In the genomic region with DNA sequence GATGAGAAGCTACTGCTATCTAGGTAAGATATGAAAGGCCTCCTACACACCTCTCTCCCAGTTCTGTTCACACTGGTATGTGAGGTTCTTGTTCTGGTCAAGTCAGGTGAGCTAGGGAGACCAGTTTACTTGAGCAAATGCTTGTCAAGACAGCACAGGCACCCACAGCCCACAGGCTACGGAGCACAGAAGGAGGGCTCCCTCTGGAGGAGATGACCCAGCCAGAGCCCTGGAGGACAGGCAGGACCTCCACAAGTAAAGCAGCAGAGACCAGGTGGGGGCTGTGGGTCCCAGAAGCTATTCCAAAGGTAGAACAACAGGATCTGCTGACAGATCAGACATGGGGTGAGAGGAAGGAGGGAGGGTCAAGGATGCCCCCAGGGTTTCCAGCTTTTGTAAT, we compare ENCODE assay signal across 14 cellular contexts. TPM values are rescaled to one million over a fixed set of nuclear protein-coding genes. Genes with fewer than 3 reads are reported as not detected.
DNase-seq lines count a peak whose midpoint lies in the region; ATAC-seq and TF ChIP-seq lines count a peak whose summit lies in the region.
"Had no signal": no experiment of that assay in that cellular context is flagged by ENCODE, and none has a peak within 500 bp of the region (broad histone marks: within the 10 kb centered on the region; RNA-seq: fewer than 3 reads in every experiment).

No MANE protein-coding gene starts in this region.

- intact Hi-C loops in activated naive CD4-positive, alpha-beta T cell treated with anti-CD3 and anti-CD28 coated beads for 36 hours (cut with micrococcal nuclease) = no loop called here

- H3K27ac Mint-ChIP-seq in neural crest cell (ENCODE audit: unreplicated experiment) = peak overlapping the region; percentile 47
- no peak overlapping the region for H3K27ac Mint-ChIP-seq in activated naive CD8-positive, alpha-beta T cell treated with anti-CD3 and anti-CD28 coated beads, Interleukin-2, amount 50 U/mL, for 24 hours
- H3K27ac Mint-ChIP-seq in activated naive CD4-positive, alpha-beta T cell treated with anti-CD3 and anti-CD28 coated beads for 36 hours = no peak overlapping the region
- H3K27ac Mint-ChIP-seq: stimulated activated effector memory CD8-positive, alpha-beta T cell treated with anti-CD3 and anti-CD28 coated beads, Interleukin-12 subunit alpha, Interleukin-12 subunit beta, amount 100 ng/mL, for 72 hours had no signal

- no peak for DNase-seq in GM10248 (ENCODE audit: extremely low spot score)
- DNase-seq in NCI-H226 = peak; percentile 75
- DNase-seq in cerebellar cortex (ENCODE audit: low spot score) = peak; percentile 75
- no peak for DNase-seq in neural crest cell (ENCODE audit: low read depth, low spot score)
- no peak for DNase-seq in NOMO-1 (lab: John Stamatoyannopoulos, UW; ENCODE audit: unreplicated experiment in 2 of 2)
- no peak for DNase-seq in NCI-H1436 treated with DMSO at 0.1 percent for 48 hours (lab: John Stamatoyannopoulos, UW)
- no peak for DNase-seq in activated naive CD8-positive, alpha-beta T cell treated with anti-CD3 and anti-CD28 coated beads, Interleukin-2, amount 50 U/mL, for 24 hours
- no peak for DNase-seq in activated naive CD4-positive, alpha-beta T cell treated with anti-CD3 and anti-CD28 coated beads for 36 hours
- DNase-seq: activated T-cell treated with anti-CD3 and anti-CD28 coated beads, Interleukin-2, amount 50 U/mL, for 1 hour; effector memory CD4-positive, alpha-beta T cell; NCI-H187; right cardiac atrium; T-helper 1 cell had no signal

- peaks cover 15% of the 10 kb centered on the region for H3K4me1 Mint-ChIP-seq in neural crest cell
- no peaks in the 10 kb centered on the region for H3K4me1 Mint-ChIP-seq in activated naive CD8-positive, alpha-beta T cell treated with anti-CD3 and anti-CD28 coated beads, Interleukin-2, amount 50 U/mL, for 24 hours
- H3K4me1 Mint-ChIP-seq in activated naive CD4-positive, alpha-beta T cell treated with anti-CD3 and anti-CD28 coated beads for 36 hours (ENCODE audit: low read depth) = no peaks in the 10 kb centered on the region

- H3K9me3 Mint-ChIP-seq in neural crest cell = no peaks in the 10 kb centered on the region
- no peaks in the 10 kb centered on the region for H3K9me3 Mint-ChIP-seq in activated naive CD8-positive, alpha-beta T cell treated with anti-CD3 and anti-CD28 coated beads, Interleukin-2, amount 50 U/mL, for 24 hours
- H3K9me3 Mint-ChIP-seq in activated naive CD4-positive, alpha-beta T cell treated with anti-CD3 and anti-CD28 coated beads for 36 hours = no peaks in the 10 kb centered on the region
- H3K9me3 Mint-ChIP-seq: stimulated activated effector memory CD8-positive, alpha-beta T cell treated with anti-CD3 and anti-CD28 coated beads, Interleukin-12 subunit alpha, Interleukin-12 subunit beta, amount 100 ng/mL, for 72 hours had no signal

- peak; percentile 5 for TF ChIP-seq CTCF in GM10248 (IDR thresholded peaks at IDR 0.05; ENCODE audit: control extremely low read depth, extremely low read depth, low read depth, missing control alignments)
- no peak for TF ChIP-seq CTCF in neural crest cell (conservative IDR thresholded peaks at IDR 0.05)

- POLR2A ChIA-PET in GM10248 (lab: Yijun Ruan, JAX) = interaction anchor here (0.6 kb wide), 1 partner anchor 263 kb away, joined by 6 read pairs; no protein-coding TSS in a partner anchor

- no peak for ATAC-seq in activated naive CD8-positive, alpha-beta T cell treated with anti-CD3 and anti-CD28 coated beads, Interleukin-2, amount 50 U/mL, for 24 hours
- ATAC-seq: right cardiac atrium; stimulated activated effector memory CD8-positive, alpha-beta T cell treated with anti-CD3 and anti-CD28 coated beads, Interleukin-12 subunit alpha, Interleukin-12 subunit beta, amount 100 ng/mL, for 72 hours had no signal

- CTCF ChIA-PET in GM10248 (lab: Yijun Ruan, JAX) = interaction anchor here (0.9 to 1.6 kb wide), 3 partner anchors 11 to 183 kb away, joined by 3 to 4 read pairs (median 3); no protein-coding TSS in a partner anchor
- CTCF ChIA-PET in activated naive CD4-positive, alpha-beta T cell treated with anti-CD3 and anti-CD28 coated beads for 36 hours (lab: Charles Lee) = interaction anchor here (0.9 kb wide), 1 partner anchor 118 kb away, joined by 3 read pairs; no protein-coding TSS in a partner anchor

- peaks cover 3% of the 10 kb centered on the region for H3K27me3 Mint-ChIP-seq in neural crest cell (ENCODE audit: low read depth)
- no peaks in the 10 kb centered on the region for H3K27me3 Mint-ChIP-seq in activated naive CD8-positive, alpha-beta T cell treated with anti-CD3 and anti-CD28 coated beads, Interleukin-2, amount 50 U/mL, for 24 hours
- H3K27me3 Mint-ChIP-seq in activated naive CD4-positive, alpha-beta T cell treated with anti-CD3 and anti-CD28 coated beads for 36 hours (ENCODE audit: low read depth) = no peaks in the 10 kb centered on the region

- H3K36me3 Mint-ChIP-seq in neural crest cell (ENCODE audit: low read depth) = peaks cover 5% of the 10 kb centered on the region
- H3K36me3 Mint-ChIP-seq in activated naive CD8-positive, alpha-beta T cell treated with anti-CD3 and anti-CD28 coated beads, Interleukin-2, amount 50 U/mL, for 24 hours (ENCODE audit: low read depth) = peaks cover 2% of the 10 kb centered on the region
- H3K36me3 Mint-ChIP-seq in activated naive CD4-positive, alpha-beta T cell treated with anti-CD3 and anti-CD28 coated beads for 36 hours (ENCODE audit: low read depth) = no peaks in the 10 kb centered on the region

- H3K4me3 Mint-ChIP-seq in neural crest cell = no peak overlapping the region
- H3K4me3 Mint-ChIP-seq in activated naive CD8-positive, alpha-beta T cell treated with anti-CD3 and anti-CD28 coated beads, Interleukin-2, amount 50 U/mL, for 24 hours = no peak overlapping the region
- no peak overlapping the region for H3K4me3 Mint-ChIP-seq in activated naive CD4-positive, alpha-beta T cell treated with anti-CD3 and anti-CD28 coated beads for 36 hours
- H3K4me3 Mint-ChIP-seq: stimulated activated effector memory CD8-positive, alpha-beta T cell treated with anti-CD3 and anti-CD28 coated beads, Interleukin-12 subunit alpha, Interleukin-12 subunit beta, amount 100 ng/mL, for 72 hours had no signal

RNA-seq across cellular contexts. Expression of a gene that starts 13.2 kb away (rescaled TPM):
- 34.0 and 37.8 TPM in 2 replicates for total RNA-seq in neural crest cell
- total RNA-seq in activated naive CD4-positive, alpha-beta T cell treated with anti-CD3 and anti-CD28 coated beads for 36 hours = 10 to 100 TPM; 26.4 to 29.2 TPM

RNA-seq across cellular contexts. Expression of a gene that starts 19.8 kb away (rescaled TPM):
- total RNA-seq in neural crest cell = 112 and 116 TPM in 2 replicates
- 10 to 100 TPM; 93.0 to 94.7 TPM for total RNA-seq in activated naive CD4-positive, alpha-beta T cell treated with anti-CD3 and anti-CD28 coated beads for 36 hours

RNA-seq across cellular contexts. Expression of a gene that starts 27.5 kb away (rescaled TPM):
- not detected in 2 replicates for total RNA-seq in neural crest cell
- not detected for total RNA-seq in activated naive CD4-positive, alpha-beta T cell treated with anti-CD3 and anti-CD28 coated beads for 36 hours
- total RNA-seq: right cardiac atrium had no signal

RNA-seq across cellular contexts. Expression of a gene that starts 38.3 kb away (rescaled TPM):
- total RNA-seq in neural crest cell = 2.8 and 2.9 TPM in 2 replicates
- not detected for total RNA-seq in activated naive CD4-positive, alpha-beta T cell treated with anti-CD3 and anti-CD28 coated beads for 36 hours

Comparison
In these comparisons a context has a peak if more than half of its experiments do, and no peak if none do; other contexts are left out.
1. DNase-seq: peak in NCI-H226 (single experiment) and cerebellar cortex (single experiment); none in GM10248 (single experiment), neural crest cell (single experiment), NOMO-1 (0 of 2), NCI-H1436 treated with DMSO at 0.1 percent for 48 hours (single experiment), activated naive CD8-positive, alpha-beta T cell treated with anti-CD3 and anti-CD28 coated beads, Interleukin-2, amount 50 U/mL, for 24 hours (single experiment) and activated naive CD4-positive, alpha-beta T cell treated with anti-CD3 and anti-CD28 coated beads for 36 hours (single experiment).